Comparison of ENCODE assay signal across 8 cellular contexts in the genomic region with DNA sequence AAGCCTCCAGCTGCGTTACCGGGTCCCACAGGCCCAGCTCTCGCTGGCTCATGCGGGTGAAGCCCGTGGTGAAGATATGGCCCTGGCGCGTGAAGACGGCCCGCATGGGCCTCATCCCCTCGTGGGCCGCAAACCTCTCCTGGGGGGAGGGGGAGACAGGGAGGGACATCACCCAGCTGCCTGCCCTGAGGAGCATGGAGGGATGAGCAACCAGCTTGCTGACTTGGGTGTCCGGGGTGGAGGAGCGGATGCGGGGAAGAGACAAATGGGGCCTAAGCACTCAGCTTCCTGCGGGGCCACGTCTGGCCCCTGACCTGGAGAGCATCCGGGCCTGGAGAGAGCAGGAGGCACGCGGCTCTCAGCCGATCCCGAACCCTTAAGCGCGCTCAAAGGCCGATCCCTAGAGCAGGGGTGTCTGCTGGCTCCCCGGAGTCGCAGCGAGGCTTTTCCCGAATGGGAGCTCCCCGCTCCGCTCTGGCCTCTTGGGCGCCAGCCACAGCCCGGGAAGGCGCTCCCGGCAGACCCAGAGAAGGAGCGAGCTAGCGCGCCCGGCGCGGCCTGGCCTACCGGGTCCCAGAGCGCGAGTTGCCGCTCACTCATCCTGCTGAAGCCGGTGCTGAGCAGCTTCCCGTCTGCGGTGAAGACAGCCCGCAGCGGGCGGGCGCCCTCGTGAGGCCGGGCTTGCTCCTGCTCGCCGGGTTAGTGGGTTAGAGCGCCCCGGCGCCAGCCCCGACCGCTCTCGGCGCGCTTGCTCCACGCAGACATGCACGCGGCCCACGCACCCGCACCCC. TPM values are rescaled to one million over a fixed set of nuclear protein-coding genes. Genes with fewer than 3 reads are reported as not detected.
DNase-seq lines count a peak whose midpoint lies in the region; ATAC-seq and TF ChIP-seq lines count a peak whose summit lies in the region.

No MANE protein-coding gene starts in this region.

- CTCF ChIA-PET in Calu3 (lab: Charles Lee) (interaction anchor here (0.5 to 2.6 kb wide), 27 partner anchors 8 to 907 kb away, joined by 3 to 36 read pairs (median 4); a partner anchor contains a TSS), HEK293T (lab: Yijun Ruan, JAX) (interaction anchor here (0.6 to 1.7 kb wide), 6 partner anchors 9 to 186 kb away, joined by 3 to 7 read pairs (median 3); no protein-coding TSS in a partner anchor)

- no peaks in the 10 kb centered on the region for H3K36me3 ChIP-seq in NT2/D1 (ENCODE audit: insufficient read depth, insufficient read length, low read length)

- H3K36me3 Mint-ChIP-seq in Calu3 (ENCODE audit: insufficient read depth, unreplicated experiment): peaks cover 17% of the 10 kb centered on the region
- H3K36me3 Mint-ChIP-seq in nephron progenitor cell (ENCODE audit: low read depth): no peaks in the 10 kb centered on the region

- POLR2A ChIA-PET in HEK293T (lab: Yijun Ruan, JAX): interaction anchor here (1.5 kb wide), 1 partner anchor 27 kb away, joined by 4 read pairs; no protein-coding TSS in a partner anchor

- no TSS peak for BruUV-seq in Calu3 (replicated peaks; lab: Mats Ljungman, UMichigan)

- intact Hi-C loops in Calu3 (cut with micrococcal nuclease; ENCODE audit: unreplicated experiment): loop anchor here (5.0 kb wide), 1 partner anchor 35 kb away; no protein-coding TSS in a partner anchor

- no peak overlapping the region for H3K4me3 ChIP-seq in NT2/D1 (ENCODE audit: insufficient read length, low read depth)

- H3K27me3 ChIP-seq in NT2/D1 (ENCODE audit: insufficient read depth, insufficient read length): peaks cover 67% of the 10 kb centered on the region

- H3K4me3 Mint-ChIP-seq in Calu3 (ENCODE audit: low read depth, unreplicated experiment) (peak overlapping the region; percentile 81), nephron progenitor cell (peak overlapping the region; percentile 65)
- peak overlapping the region; percentile 85 to 93 for H3K4me3 Mint-ChIP-seq in stimulated activated naive CD8-positive, alpha-beta T cell treated with anti-CD3 and anti-CD28 coated beads, Interleukin-15, amount 100 ng/mL, for 72 hours

- H3K4me1 Mint-ChIP-seq in Calu3 (ENCODE audit: low read depth, unreplicated experiment) (peaks cover 14% of the 10 kb centered on the region), nephron progenitor cell (peaks cover 63% of the 10 kb centered on the region)
- peaks cover 76% of the 10 kb centered on the region for H3K4me1 Mint-ChIP-seq in stimulated activated naive CD8-positive, alpha-beta T cell treated with anti-CD3 and anti-CD28 coated beads, Interleukin-15, amount 100 ng/mL, for 72 hours

- H3K27me3 Mint-ChIP-seq in Calu3 (ENCODE audit: unreplicated experiment) (peaks cover 37% of the 10 kb centered on the region), nephron progenitor cell (ENCODE audit: low read depth, poor library complexity) (peaks cover 91% of the 10 kb centered on the region)
- H3K27me3 Mint-ChIP-seq in stimulated activated naive CD8-positive, alpha-beta T cell treated with anti-CD3 and anti-CD28 coated beads, Interleukin-15, amount 100 ng/mL, for 72 hours: peaks cover 5% of the 10 kb centered on the region

- peaks cover 26% of the 10 kb centered on the region for H3K4me1 ChIP-seq in NT2/D1 (ENCODE audit: insufficient read depth, insufficient read length)

- H3K27ac Mint-ChIP-seq in Calu3 (ENCODE audit: unreplicated experiment): no peak overlapping the region
- H3K27ac Mint-ChIP-seq in nephron progenitor cell: no peak overlapping the region
- H3K27ac Mint-ChIP-seq in stimulated activated naive CD8-positive, alpha-beta T cell treated with anti-CD3 and anti-CD28 coated beads, Interleukin-15, amount 100 ng/mL, for 72 hours: peak overlapping the region; percentile 89 to 91

- ATAC-seq in HG03066 (IDR thresholded peaks at IDR 0.05; ENCODE audit: low read depth, unreplicated experiment): peak; percentile 2
- peak; percentile 58 for ATAC-seq in stimulated activated naive CD8-positive, alpha-beta T cell treated with anti-CD3 and anti-CD28 coated beads, Interleukin-15, amount 100 ng/mL, for 72 hours

- H3K9ac ChIP-seq in NT2/D1 (ENCODE audit: insufficient read length, low read depth): peak overlapping the region; percentile 50

- peaks cover 10% of the 10 kb centered on the region; the same call in 1 of the 2 replicates for H3K9me3 ChIP-seq in NT2/D1 (ENCODE audit: insufficient read depth, low read length)

- DNase-seq in Calu3: peak; percentile 90
- DNase-seq in NT2/D1 (ENCODE audit: low read depth, low spot score): no peak
- peak; percentile 76 to 79 for DNase-seq in activated T-helper 1 cell treated with anti-CD3 and anti-CD28 coated beads, Interleukin-2, amount 50 U/mL, for 16 hours (ENCODE audit: low read depth in 1 of 2, low spot score in 1 of 2)
- DNase-seq in fibroblast of peridontal ligament (ENCODE audit: extremely low read depth): peak; percentile 50
- DNase-seq in nephron progenitor cell: peak; percentile 67
- DNase-seq in stimulated activated naive CD8-positive, alpha-beta T cell treated with anti-CD3 and anti-CD28 coated beads, Interleukin-15, amount 100 ng/mL, for 72 hours: peak; percentile 88 to 90
- DNase-seq in HEK293T (ENCODE audit: extremely low spot score): no peak

- TF ChIP-seq CTCF in Calu3 (IDR thresholded peaks at IDR 0.05; ENCODE audit: unreplicated experiment): peak; percentile 72
- peak; percentile 53 for TF ChIP-seq CTCF in nephron progenitor cell (IDR thresholded peaks at IDR 0.05)

- no peaks in the 10 kb centered on the region for H3K9me3 Mint-ChIP-seq in Calu3 (ENCODE audit: low read depth, unreplicated experiment)
- H3K9me3 Mint-ChIP-seq in nephron progenitor cell: no peaks in the 10 kb centered on the region
- no peaks in the 10 kb centered on the region for H3K9me3 Mint-ChIP-seq in stimulated activated naive CD8-positive, alpha-beta T cell treated with anti-CD3 and anti-CD28 coated beads, Interleukin-15, amount 100 ng/mL, for 72 hours

TF ChIP-seq in HEK293T, 16 proteins besides CTCF, POLR2A, EP300 and RAD21:
- TF ChIP-seq TARDBP (IDR thresholded peaks at IDR 0.05) (no peak), ZNF384 (IDR thresholded peaks at IDR 0.05) (no peak), ARNT (IDR thresholded peaks at IDR 0.05) (no peak), HDGF (IDR thresholded peaks at IDR 0.05; ENCODE audit: borderline replicate concordance) (no peak), ELF4 (IDR thresholded peaks at IDR 0.05) (no peak), FOXA1 (IDR thresholded peaks at IDR 0.05) (no peak), SP1 (IDR thresholded peaks at IDR 0.05) (no peak), NFRKB (IDR thresholded peaks at IDR 0.05) (no peak), L3MBTL2 (conservative IDR thresholded peaks at IDR 0.05) (no peak)
- TF ChIP-seq, protein P1, sequence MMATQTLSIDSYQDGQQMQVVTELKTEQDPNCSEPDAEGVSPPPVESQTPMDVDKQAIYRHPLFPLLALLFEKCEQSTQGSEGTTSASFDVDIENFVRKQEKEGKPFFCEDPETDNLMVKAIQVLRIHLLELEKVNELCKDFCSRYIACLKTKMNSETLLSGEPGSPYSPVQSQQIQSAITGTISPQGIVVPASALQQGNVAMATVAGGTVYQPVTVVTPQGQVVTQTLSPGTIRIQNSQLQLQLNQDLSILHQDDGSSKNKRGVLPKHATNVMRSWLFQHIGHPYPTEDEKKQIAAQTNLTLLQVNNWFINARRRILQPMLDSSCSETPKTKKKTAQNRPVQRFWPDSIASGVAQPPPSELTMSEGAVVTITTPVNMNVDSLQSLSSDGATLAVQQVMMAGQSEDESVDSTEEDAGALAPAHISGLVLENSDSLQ (IDR thresholded peaks at IDR 0.05): no peak

RNA-seq across cellular contexts. Expression of a gene that starts 5.0 kb away (rescaled TPM):
- total RNA-seq in Calu3 (2022): 0.47 and 0.49 TPM in 2 replicates

RNA-seq across cellular contexts. Expression of a gene that starts 24.7 kb away (rescaled TPM):
- total RNA-seq in Calu3 (2022): 8.8 TPM in 2 replicates

RNA-seq across cellular contexts. Expression of a gene that starts 28.2 kb away (rescaled TPM):
- total RNA-seq in Calu3 (2022): 46.3 and 47.7 TPM in 2 replicates

RNA-seq across cellular contexts. Expression of a gene that starts 49.2 kb away (rescaled TPM):
- total RNA-seq in Calu3 (2022): 32.8 and 35.1 TPM in 2 replicates

RNA-seq across cellular contexts. Expression of a gene that starts 50.8 kb away (rescaled TPM):
- 12.5 and 12.9 TPM in 2 replicates for total RNA-seq in Calu3 (2022)

Comparison
In these comparisons a context has a peak if more than half of its experiments do, and no peak if none do; other contexts are left out.
1. DNase-seq: peak in Calu3 (single experiment), activated T-helper 1 cell treated with anti-CD3 and anti-CD28 coated beads, Interleukin-2, amount 50 U/mL, for 16 hours (2 of 2), fibroblast of peridontal ligament (single experiment), nephron progenitor cell (single experiment) and stimulated activated naive CD8-positive, alpha-beta T cell treated with anti-CD3 and anti-CD28 coated beads, Interleukin-15, amount 100 ng/mL, for 72 hours (2 of 2); none in NT2/D1 (single experiment) and HEK293T (single experiment).
2. H3K27ac Mint-ChIP-seq: peak in stimulated activated naive CD8-positive, alpha-beta T cell treated with anti-CD3 and anti-CD28 coated beads, Interleukin-15, amount 100 ng/mL, for 72 hours (2 of 2); none in Calu3 (single experiment) and nephron progenitor cell (single experiment).
3. Peak in every context shown above with its lines, with median percentiles within 50 percentile points of each other: H3K4me3 Mint-ChIP-seq.